6 cellular contexts compared by ENCODE assay signal in genomic region chr4:985123-985830, GRCh38.
A peak's percentile ranks its signal among the peaks of the same experiment; 100 is the strongest.
DNase-seq lines count a peak whose midpoint lies in the region; ATAC-seq and TF ChIP-seq lines count a peak whose summit lies in the region.

No MANE protein-coding gene starts in this region.

- DNase-seq in ELR (ENCODE audit: low read depth) (peak; percentile 54), fibroblast of pulmonary artery (ENCODE audit: low read depth) (peak; percentile 22)
- peak; percentile 71 for DNase-seq in activated CD4-positive, CD25-positive, alpha-beta regulatory T cell treated with anti-CD3 and anti-CD28 coated beads, Interleukin-2, amount 50 U/mL, for 72 hours
- peak; percentile 67 to 70 for DNase-seq in stimulated activated CD4-positive, alpha-beta T cell treated with anti-CD3 and anti-CD28 coated beads, Interleukin-2, amount 100 ng/mL, for 48 hours

- TF ChIP-seq CTCF in fibroblast of pulmonary artery (IDR thresholded peaks at IDR 0.05; ENCODE audit: low read length, missing control alignments) = no peak

- ATAC-seq in GM18868 (IDR thresholded peaks at IDR 0.05; ENCODE audit: unreplicated experiment) (no peak), HG03457 (IDR thresholded peaks at IDR 0.05; ENCODE audit: unreplicated experiment) (no peak)

- H3K4me3 ChIP-seq in fibroblast of pulmonary artery (replicated peaks; ENCODE audit: low read depth, low read length) = no peak overlapping the region
